ENCODE assay signal across 12 cellular contexts in the genomic region with DNA sequence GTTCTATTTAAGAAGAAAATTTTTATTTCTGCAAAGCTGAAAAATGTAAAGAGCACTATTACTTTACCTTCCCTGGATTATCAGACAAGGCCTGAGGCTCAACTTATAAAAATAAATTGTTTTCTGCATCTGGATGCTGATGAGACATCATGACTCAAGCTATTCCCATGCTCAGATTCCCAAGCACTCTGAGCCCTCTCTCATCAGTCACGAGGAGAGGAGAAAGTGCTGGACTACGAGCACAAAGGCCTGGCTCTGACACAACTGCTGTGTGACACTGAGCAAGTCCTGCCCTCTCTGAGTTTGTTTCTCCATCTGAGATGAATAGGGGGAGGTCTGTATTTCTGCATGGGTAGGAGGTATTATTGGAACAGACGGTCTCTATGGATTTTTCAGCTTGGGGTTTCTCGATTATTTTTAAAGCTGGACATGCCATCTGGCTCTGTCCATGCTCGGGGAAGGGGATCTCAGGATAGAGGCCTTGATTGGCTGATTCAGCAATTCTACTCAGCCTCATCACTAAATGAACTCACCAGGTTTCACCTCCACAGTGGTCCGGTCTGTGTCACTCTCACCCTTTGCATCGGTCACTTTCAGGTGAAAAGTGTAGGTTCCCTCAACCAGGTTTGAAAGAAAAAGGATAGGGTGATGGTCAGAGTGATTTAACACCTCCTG.
A peak's percentile ranks its signal among the peaks of the same experiment; 100 is the strongest.
DNase-seq lines count a peak whose midpoint lies in the region; ATAC-seq and TF ChIP-seq lines count a peak whose summit lies in the region.
"Had no signal": no experiment of that assay in that cellular context is flagged by ENCODE, and none has a peak within 500 bp of the region (broad histone marks: within the 10 kb centered on the region; RNA-seq: fewer than 3 reads in every experiment).

No MANE protein-coding gene starts in this region.

- DNase-seq in AG04450 (ENCODE audit: low read depth, low spot score) (peak; percentile 95), M059J (ENCODE audit: low read depth) (peak; percentile 91), brain microvascular endothelial cell (peak; percentile 95), kidney epithelial cell (ENCODE audit: low read depth) (peak; percentile 42), OCI-M2 (lab: John Stamatoyannopoulos, UW; ENCODE audit: unreplicated experiment) (no peak)
- DNase-seq: activated CD4-positive, alpha-beta T cell treated with anti-CD3 and anti-CD28 coated beads for 36 hours; activated naive CD4-positive, alpha-beta T cell treated with anti-CD3 and anti-CD28 coated beads for 36 hours; NCI-H2029 treated with DMSO at 0.1 percent for 48 hours; SHP77 had no signal

- H3K9me3 ChIP-seq in AG04450 (ENCODE audit: control insufficient read depth, insufficient read depth, low read length), result no peaks in the 10 kb centered on the region

- ATAC-seq in GM21381 (IDR thresholded peaks at IDR 0.05; ENCODE audit: unreplicated experiment) (no peak), GM18870 (IDR thresholded peaks at IDR 0.05; ENCODE audit: unreplicated experiment) (no peak), HG03095 (IDR thresholded peaks at IDR 0.05; ENCODE audit: unreplicated experiment) (no peak)
- ATAC-seq: activated CD4-positive, alpha-beta T cell treated with anti-CD3 and anti-CD28 coated beads for 36 hours had no signal

- H3K27ac ChIP-seq in AG04450 (ENCODE audit: low read depth, low read length) (peak overlapping the region; percentile 93), brain microvascular endothelial cell (peak overlapping the region; percentile 98)

- TF ChIP-seq CTCF in AG04450 (IDR thresholded peaks at IDR 0.05; ENCODE audit: low read depth, low read length) (no peak), brain microvascular endothelial cell (IDR thresholded peaks at IDR 0.05; ENCODE audit: low read depth, low read length, missing control alignments) (no peak), kidney epithelial cell (IDR thresholded peaks at IDR 0.05; ENCODE audit: insufficient read depth, low read length, poor library complexity, severe bottlenecking) (no peak)

- in situ Hi-C loops in brain microvascular endothelial cell (cut with HindIII; ENCODE audit: low pct_ligation_motif_present, low sequenced_read_pairs), result no loop called here

- no peaks in the 10 kb centered on the region for H3K27me3 ChIP-seq in AG04450 (ENCODE audit: control insufficient read depth, insufficient read depth, low read length)
- H3K27me3 ChIP-seq in brain microvascular endothelial cell (replicated peaks), result no peaks in the 10 kb centered on the region
- no peaks in the 10 kb centered on the region for H3K27me3 ChIP-seq in kidney epithelial cell (ENCODE audit: control insufficient read depth, insufficient read depth, low read length)

- H3K36me3 ChIP-seq in brain microvascular endothelial cell (replicated peaks) (peaks cover 27% of the 10 kb centered on the region), kidney epithelial cell (ENCODE audit: control insufficient read depth, insufficient read depth, low read length) (peaks cover 3% of the 10 kb centered on the region)

- CTCF ChIA-PET in AG04450 (lab: Charles Lee), result interaction anchor here (0.5 to 9.6 kb wide), 12 partner anchors 30 to 325 kb away, joined by 3 to 220 read pairs (median 12); no protein-coding TSS in a partner anchor

- POLR2A ChIA-PET in AG04450 (lab: Yijun Ruan, JAX), result interaction anchor here (0.6 to 1.5 kb wide), 4 partner anchors 35 to 341 kb away, joined by 3 to 6 read pairs (median 4); partner anchors contain the start of genes KIAA0319L and NCDN

- no peak overlapping the region for H3K4me3 ChIP-seq in AG04450 (ENCODE audit: low read depth, low read length)
- no peak overlapping the region for H3K4me3 ChIP-seq in brain microvascular endothelial cell (ENCODE audit: low read depth, low read length)
- no peak overlapping the region for H3K4me3 ChIP-seq in kidney epithelial cell (ENCODE audit: low read depth, low read length)
